Comparison of ENCODE assay signal across 19 cellular contexts in genomic region chr17:20190605-20191004, GRCh38.
DNase-seq lines count a peak whose midpoint lies in the region; FAIRE-seq and TF ChIP-seq lines count a peak whose summit lies in the region.
"Had no signal": no experiment of that assay in that cellular context is flagged by ENCODE, and none has a peak within 500 bp of the region (broad histone marks: within the 10 kb centered on the region; RNA-seq: fewer than 3 reads in every experiment).

No MANE protein-coding gene starts in this region.

- H3K4me2 ChIP-seq in H9 (ENCODE audit: insufficient read depth, insufficient read length, low read length), result peak overlapping the region; percentile 63
- H3K4me2 ChIP-seq in hepatocyte, result peak overlapping the region; percentile 48
- peak overlapping the region; percentile 75 for H3K4me2 ChIP-seq in smooth muscle cell
- no peak overlapping the region for H3K4me2 ChIP-seq in GM23248 (ENCODE audit: unreplicated experiment)
- H3K4me2 ChIP-seq: KMS-11 had no signal

- H3T11ph ChIP-seq in H9 (ENCODE audit: low read length), result no peak overlapping the region

- H3K56ac ChIP-seq in H9 (ENCODE audit: insufficient read length, low read depth, low read length), result no peak overlapping the region

- H3K4me1 Mint-ChIP-seq in H9, result peaks cover 47 to 51% of the 10 kb centered on the region in 2 experiments

- no peak overlapping the region for H3K9ac ChIP-seq in H9 (ENCODE audit: extremely low read depth, insufficient read length, low read length)
- no peak overlapping the region for H3K9ac ChIP-seq in smooth muscle cell (ENCODE audit: low read depth)
- no peak overlapping the region for H3K9ac ChIP-seq in GM23248
- H3K9ac ChIP-seq: KMS-11 had no signal

- DNase-seq in H9 (no peak), hepatocyte (ENCODE audit: low spot score) (no peak), smooth muscle cell (lab: John Stamatoyannopoulos, UW; ENCODE audit: unreplicated experiment) (no peak), RCC 7860 (ENCODE audit: low spot score) (no peak), adrenal gland (no peak), GM23248 (no peak), NCI-H446 treated with DMSO at 0.1 percent for 48 hours (lab: John Stamatoyannopoulos, UW) (no peak)
- DNase-seq: ACHN; activated CD4-positive, alpha-beta T cell treated with anti-CD3 and anti-CD28 coated beads, Interleukin-2, amount 50 U/mL, for 4 hours; left ventricle myocardium superior; NCI-H2029; stimulated activated CD4-positive, alpha-beta T cell treated with anti-CD3 and anti-CD28 coated beads, Interleukin-4, amount 100 ng/mL, for 1 hour; stimulated activated naive CD8-positive, alpha-beta T cell treated with anti-CD3 and anti-CD28 coated beads, Interleukin-15, Interleukin-2, amounts not matched to agents 100 U/mL and 50 U/mL, for 24 hours; uterus had no signal

- no peak overlapping the region for H3K23ac ChIP-seq in H9 (ENCODE audit: insufficient read length, low read depth, low read length)

- H3K27me3 ChIP-seq in H9 (ENCODE audit: insufficient read depth, low read length), result no peaks in the 10 kb centered on the region
- no peaks in the 10 kb centered on the region for H3K27me3 ChIP-seq in hepatocyte
- H3K27me3 ChIP-seq in smooth muscle cell (ENCODE audit: low read depth), result no peaks in the 10 kb centered on the region
- H3K27me3 ChIP-seq in adrenal gland, result no peaks in the 10 kb centered on the region
- no peaks in the 10 kb centered on the region for H3K27me3 ChIP-seq in GM23248 (replicated peaks; ENCODE audit: insufficient read depth)
- H3K27me3 ChIP-seq: neutrophil, uterus had no signal

- H3K4me3 ChIP-seq in hepatocyte (no peak overlapping the region), smooth muscle cell (no peak overlapping the region), adrenal gland (no peak overlapping the region), GM23248 (no peak overlapping the region)
- H3K4me3 ChIP-seq: skin epidermis, uterus had no signal

- H4K20me1 ChIP-seq in H9 (ENCODE audit: control insufficient read depth, insufficient read depth, insufficient read length), result no peaks in the 10 kb centered on the region
- H4K20me1 ChIP-seq in hepatocyte (ENCODE audit: insufficient read depth, poor library complexity, severe bottlenecking), result no peaks in the 10 kb centered on the region
- peaks cover 21% of the 10 kb centered on the region for H4K20me1 ChIP-seq in smooth muscle cell (ENCODE audit: low read depth)
- H4K20me1 ChIP-seq in GM23248 (ENCODE audit: insufficient read depth), result no peaks in the 10 kb centered on the region

- H3K9me2 ChIP-seq in hepatocyte (replicated peaks; ENCODE audit: insufficient read depth), result no peaks in the 10 kb centered on the region
- H3K9me2 ChIP-seq in GM23248 (ENCODE audit: insufficient read depth), result no peaks in the 10 kb centered on the region

- no peaks in the 10 kb centered on the region for H3K9me3 ChIP-seq in H9 (ENCODE audit: control insufficient read depth, low read depth, low read length)
- no peaks in the 10 kb centered on the region for H3K9me3 ChIP-seq in hepatocyte (ENCODE audit: low read depth)
- H3K9me3 ChIP-seq in smooth muscle cell (replicated peaks; ENCODE audit: low read depth), result no peaks in the 10 kb centered on the region
- H3K9me3 ChIP-seq in adrenal gland (replicated peaks in 1 of 3), result no peaks in the 10 kb centered on the region
- no peaks in the 10 kb centered on the region for H3K9me3 ChIP-seq in GM23248 (ENCODE audit: low read depth)
- H3K9me3 ChIP-seq: neutrophil, uterus had no signal

- H2BK20ac ChIP-seq in H9 (ENCODE audit: low read depth, low read length, poor library complexity, severe bottlenecking), result no peak overlapping the region

- H3K18ac ChIP-seq in H9 (ENCODE audit: insufficient read length, low read depth, low read length), result no peak overlapping the region

- no peak overlapping the region for H2AK5ac ChIP-seq in H9 (ENCODE audit: insufficient read length, low read length)

- no peak overlapping the region for H2BK15ac ChIP-seq in H9 (ENCODE audit: low read depth, low read length)

- in situ Hi-C loops in GM23248 (cut with MboI), result loop anchor here (25.0 kb wide), 1 partner anchor 103 kb away; no protein-coding TSS in a partner anchor

- H3F3A ChIP-seq in smooth muscle cell (ENCODE audit: low read depth), result peaks cover 22% of the 10 kb centered on the region
- H3F3A ChIP-seq in GM23248 (ENCODE audit: insufficient read depth), result peaks cover 6% of the 10 kb centered on the region; the same call in 1 of the 2 replicates

- no peak overlapping the region for H4K91ac ChIP-seq in H9 (ENCODE audit: insufficient read length, low read depth, low read length)

- no peak for FAIRE-seq in RCC 7860 (lab: Jason Lieb, UNC)

- peak overlapping the region; percentile 60 to 98 (median 75); a peak in 5 of 7 replicates for H3K27ac Mint-ChIP-seq in H9

- H2BK5ac ChIP-seq in H9 (ENCODE audit: insufficient read length, low read length), result no peak overlapping the region

- H3K9me3 Mint-ChIP-seq in H9, result peaks cover 14 to 25% of the 10 kb centered on the region in 2 experiments

- H3K36me3 ChIP-seq in hepatocyte (replicated peaks; ENCODE audit: insufficient read depth, low read depth), result no peaks in the 10 kb centered on the region
- no peaks in the 10 kb centered on the region for H3K36me3 ChIP-seq in smooth muscle cell (ENCODE audit: low read depth)
- no peaks in the 10 kb centered on the region for H3K36me3 ChIP-seq in adrenal gland (replicated peaks in 1 of 2)
- H3K36me3 ChIP-seq in GM23248 (ENCODE audit: low read depth), result no peaks in the 10 kb centered on the region
- H3K36me3 ChIP-seq: neutrophil, uterus had no signal

- H4K5ac ChIP-seq in H9 (ENCODE audit: insufficient read length, low read depth, low read length), result no peak overlapping the region

- no peak overlapping the region for H2BK120ac ChIP-seq in H9 (ENCODE audit: low read depth, low read length, poor library complexity, severe bottlenecking)

- intact Hi-C loops in adrenal gland (cut with DNase I), result no loop called here

- TF ChIP-seq POLR2A in adrenal gland (IDR thresholded peaks at IDR 0.05), result no peak

- no peak overlapping the region for H3K14ac ChIP-seq in H9 (ENCODE audit: insufficient read depth, low read length)

- H3K4me1 ChIP-seq in H9 (ENCODE audit: insufficient read depth, low read length) (peaks cover 21% of the 10 kb centered on the region), hepatocyte (ENCODE audit: insufficient read depth) (peaks cover 21% of the 10 kb centered on the region), smooth muscle cell (ENCODE audit: low read depth) (peaks cover 26% of the 10 kb centered on the region), adrenal gland (replicated peaks in 1 of 2) (peaks cover 0 to 21% of the 10 kb centered on the region in 2 donors), GM23248 (ENCODE audit: insufficient read depth) (peaks cover 6% of the 10 kb centered on the region; the same call in 1 of the 2 replicates)

- H3K36me3 Mint-ChIP-seq in H9 (ENCODE audit: insufficient read depth in 1 of 3, low read depth in 3 of 3), result peaks cover 20 to 28% (median 24%) of the 10 kb centered on the region in 3 experiments

- no peak overlapping the region for H3K4ac ChIP-seq in H9 (ENCODE audit: low read depth, low read length)

- H3K79me2 ChIP-seq in H9 (ENCODE audit: insufficient read depth, low read length) (peaks cover 16% of the 10 kb centered on the region; the same call in 1 of the 2 replicates), hepatocyte (peaks cover 39% of the 10 kb centered on the region), smooth muscle cell (ENCODE audit: low read depth) (peaks cover 64% of the 10 kb centered on the region), GM23248 (ENCODE audit: insufficient read depth) (no peaks in the 10 kb centered on the region)

- H3K79me1 ChIP-seq in H9 (ENCODE audit: insufficient read depth, low read depth, low read length, poor library complexity, severe bottlenecking), result peaks cover 5% of the 10 kb centered on the region

- H3K27me3 Mint-ChIP-seq in H9 (ENCODE audit: low read depth), result no peaks in the 10 kb centered on the region

- WGBS in H9 (ENCODE audit: extremely low coverage, insufficient read length, low lambda C conversion rate), result no CpG with 5 or more reads among the region's 3 CpGs
- 68% methylated on average over 3 of the region's 3 CpGs for WGBS in hepatocyte (ENCODE audit: low lambda C conversion rate, missing lambda C conversion rate)
- WGBS in smooth muscle cell (ENCODE audit: low lambda C conversion rate), result 60% methylated on average over 3 of the region's 3 CpGs
- WGBS in adrenal gland, 4 donors, result 86 to 96% (median 91%) methylated on average over 3 of the region's 3 CpGs
- WGBS in GM23248 (ENCODE audit: low coverage in 1 of 2, low lambda C conversion rate in 2 of 2, missing lambda C conversion rate in 2 of 2), 2 experiments, result 88 to 94% methylated on average over 3 of the region's 3 CpGs

- peak overlapping the region in 1 of 2 experiments; percentile 40; a peak in 2 of 5 replicates for H3K4me3 Mint-ChIP-seq in H9
- H3K4me3 Mint-ChIP-seq: CD14-positive monocyte had no signal

- no peak overlapping the region for H3K27ac ChIP-seq in H9 (ENCODE audit: insufficient read length, low read depth, low read length)
- peak overlapping the region; percentile 97 for H3K27ac ChIP-seq in angular gyrus (ENCODE audit: low read depth, low read length)
- H3K27ac ChIP-seq in hepatocyte, result peak overlapping the region; percentile 38
- peak overlapping the region; percentile 87 for H3K27ac ChIP-seq in smooth muscle cell (ENCODE audit: low read depth)
- no peak overlapping the region for H3K27ac ChIP-seq in adrenal gland
- no peak overlapping the region for H3K27ac ChIP-seq in GM23248
- H3K27ac ChIP-seq: KMS-11, neutrophil, uterus had no signal

- H2AFZ ChIP-seq in H9 (ENCODE audit: low read length) (no peak overlapping the region), hepatocyte (no peak overlapping the region), smooth muscle cell (ENCODE audit: low read depth) (no peak overlapping the region), GM23248 (no peak overlapping the region)

- H3K23me2 ChIP-seq in H9 (ENCODE audit: insufficient read length, low read depth, low read length, poor library complexity, severe bottlenecking), result no peaks in the 10 kb centered on the region

- no peak overlapping the region for H4K8ac ChIP-seq in H9 (replicated peaks; ENCODE audit: insufficient read length, low read depth, low read length)

- TF ChIP-seq CTCF in H9 (conservative IDR thresholded peaks at IDR 0.05), result no peak
- TF ChIP-seq CTCF in hepatocyte (IDR thresholded peaks at IDR 0.05; ENCODE audit: poor library complexity), result no peak
- TF ChIP-seq CTCF in smooth muscle cell (IDR thresholded peaks at IDR 0.05; ENCODE audit: borderline replicate concordance, insufficient read depth, poor library complexity, severe bottlenecking), result no peak
- no peak for TF ChIP-seq CTCF in adrenal gland (IDR thresholded peaks at IDR 0.05)

- no peak overlapping the region for H2BK12ac ChIP-seq in H9 (ENCODE audit: insufficient read length, low read depth, low read length)

Comparison
In these comparisons a context has a peak if more than half of its experiments do, and no peak if none do; other contexts are left out.
1. H3K27ac ChIP-seq: peak in angular gyrus (single experiment), hepatocyte (single experiment) and smooth muscle cell (single experiment); none in H9 (single experiment), adrenal gland (0 of 5) and GM23248 (single experiment).